Comparison of ENCODE assay signal across 17 cellular contexts in genomic region chr17:41906465-41907184, GRCh38. TPM values are rescaled to one million over a fixed set of nuclear protein-coding genes. Genes with fewer than 3 reads are reported as not detected.
DNase-seq lines count a peak whose midpoint lies in the region; ATAC-seq, FAIRE-seq and TF ChIP-seq lines count a peak whose summit lies in the region.
"Had no signal": no experiment of that assay in that cellular context is flagged by ENCODE, and none has a peak within 500 bp of the region (broad histone marks: within the 10 kb centered on the region; RNA-seq: fewer than 3 reads in every experiment).

No MANE protein-coding gene starts in this region.

- DNase-seq in left cardiac atrium: no peak
- no peak for DNase-seq in right atrium auricular region (ENCODE audit: low spot score)
- DNase-seq in astrocyte (ENCODE audit: low read depth): no peak
- no peak for DNase-seq in vagina (ENCODE audit: extremely low spot score in 2 of 2)
- no peak for DNase-seq in aorta
- no peak for DNase-seq in mesendoderm
- DNase-seq: activated CD4-positive, alpha-beta T cell treated with anti-CD3 and anti-CD28 coated beads, Interleukin-2, amount 10 ng/mL, durations not matched to agents 7 days and 5 days; Caco-2; cerebellar nuclear complex; GF-D8; NCI-H1930; NCI-H69 had no signal

- no peak for FAIRE-seq in astrocyte (lab: Jason Lieb, UNC)

- H3K79me2 ChIP-seq in astrocyte (ENCODE audit: insufficient read depth, low read length): peaks cover 64% of the 10 kb centered on the region
- H3K79me2 ChIP-seq in mesendoderm (ENCODE audit: control insufficient read depth, insufficient read depth, low read length): peaks cover 22% of the 10 kb centered on the region

- H3K36me3 ChIP-seq in right atrium auricular region: peaks cover 84% of the 10 kb centered on the region
- H3K36me3 ChIP-seq in astrocyte (ENCODE audit: insufficient read depth, low read length): peaks cover 72% of the 10 kb centered on the region
- H3K36me3 ChIP-seq in vagina: peaks cover 0 to 68% of the 10 kb centered on the region in 2 donors
- peaks cover 0 to 15% of the 10 kb centered on the region in 2 donors for H3K36me3 ChIP-seq in aorta (ENCODE audit: control insufficient read depth in 1 of 2, insufficient read depth in 2 of 2, low read length in 1 of 2)
- H3K36me3 ChIP-seq in mesendoderm (ENCODE audit: control insufficient read depth, insufficient read depth, low read length): peaks cover 59% of the 10 kb centered on the region

- no peak for TF ChIP-seq POLR2A in vagina (IDR thresholded peaks at IDR 0.05)

- H3K4me1 Mint-ChIP-seq in astrocyte (ENCODE audit: low read depth, unreplicated experiment) (peaks cover 31% of the 10 kb centered on the region), nephron (peaks cover 17% of the 10 kb centered on the region)
- H3K4me1 Mint-ChIP-seq: activated CD4-positive, alpha-beta T cell treated with anti-CD3 and anti-CD28 coated beads, Interleukin-2, amount 10 ng/mL, durations not matched to agents 7 days and 5 days had no signal

- no peak overlapping the region for H4K8ac ChIP-seq in mesendoderm (ENCODE audit: low read depth, low read length)

- no peak overlapping the region for H3K18ac ChIP-seq in mesendoderm (ENCODE audit: low read length)

- H3K56ac ChIP-seq in mesendoderm (ENCODE audit: low read length): no peak overlapping the region

- 81 to 84% methylated on average over 15 of the region's 15 CpGs for WGBS in aorta, 2 donors
- WGBS in mesendoderm (ENCODE audit: extremely low coverage, insufficient coverage, low lambda C conversion rate): no CpG with 5 or more reads among the region's 15 CpGs

- no peaks in the 10 kb centered on the region for H3K9me3 ChIP-seq in right atrium auricular region
- H3K9me3 ChIP-seq in astrocyte (ENCODE audit: insufficient read depth, low read depth, low read length): no peaks in the 10 kb centered on the region
- H3K9me3 ChIP-seq in vagina: no peaks in the 10 kb centered on the region
- no peaks in the 10 kb centered on the region for H3K9me3 ChIP-seq in aorta (ENCODE audit: control insufficient read depth, low read length)
- H3K9me3 ChIP-seq: Caco-2, suprapubic skin had no signal

- H3K9ac ChIP-seq in astrocyte (ENCODE audit: low read length): peak overlapping the region; percentile 73
- no peak overlapping the region for H3K9ac ChIP-seq in mesendoderm (ENCODE audit: low read length)

- H3K27me3 ChIP-seq in right atrium auricular region (no peaks in the 10 kb centered on the region), astrocyte (ENCODE audit: insufficient read depth, low read length) (no peaks in the 10 kb centered on the region), vagina (no peaks in the 10 kb centered on the region), aorta (ENCODE audit: control insufficient read depth in 1 of 2, insufficient read depth in 2 of 2, low read length in 1 of 2) (no peaks in the 10 kb centered on the region), mesendoderm (ENCODE audit: insufficient read depth, low read length, poor library complexity) (no peaks in the 10 kb centered on the region)
- H3K27me3 ChIP-seq: suprapubic skin had no signal

- H3K4me1 ChIP-seq in right atrium auricular region: no peaks in the 10 kb centered on the region
- peaks cover 41% of the 10 kb centered on the region for H3K4me1 ChIP-seq in astrocyte (ENCODE audit: insufficient read depth, low read length)
- H3K4me1 ChIP-seq in vagina: peaks cover 9% of the 10 kb centered on the region
- H3K4me1 ChIP-seq in aorta (ENCODE audit: control insufficient read depth in 1 of 2, insufficient read depth in 2 of 2, low read length in 2 of 2): no peaks in the 10 kb centered on the region
- no peaks in the 10 kb centered on the region for H3K4me1 ChIP-seq in mesendoderm (ENCODE audit: control insufficient read depth, low read depth, low read length)
- H3K4me1 ChIP-seq: suprapubic skin had no signal

- no peak overlapping the region for H3K4ac ChIP-seq in mesendoderm (ENCODE audit: low read depth, low read length)

- peaks cover 43% of the 10 kb centered on the region for H3K36me3 Mint-ChIP-seq in astrocyte (ENCODE audit: low read depth, unreplicated experiment)
- H3K36me3 Mint-ChIP-seq in nephron (ENCODE audit: low read depth): peaks cover 65% of the 10 kb centered on the region

- H3K27ac ChIP-seq in right atrium auricular region: no peak overlapping the region
- H3K27ac ChIP-seq in astrocyte (ENCODE audit: low read depth, low read length): peak overlapping the region; percentile 79
- peak overlapping the region; percentile 80 for H3K27ac ChIP-seq in vagina
- H3K27ac ChIP-seq in aorta (ENCODE audit: low read depth in 1 of 2, low read length in 2 of 2): no peak overlapping the region
- no peak overlapping the region for H3K27ac ChIP-seq in mesendoderm (ENCODE audit: low read depth, low read length)
- H3K27ac ChIP-seq: epithelial cell of prostate, suprapubic skin had no signal

- no peak overlapping the region for H2AK5ac ChIP-seq in mesendoderm (ENCODE audit: low read length)

- intact Hi-C loops in left cardiac atrium (cut with DNase I): no loop called here
- intact Hi-C loops in vagina (cut with DNase I): no loop called here
- intact Hi-C loops in aorta (cut with DNase I): no loop called here

- H3K9me3 Mint-ChIP-seq in astrocyte (ENCODE audit: unreplicated experiment) (no peaks in the 10 kb centered on the region), nephron (no peaks in the 10 kb centered on the region)
- H3K9me3 Mint-ChIP-seq: activated CD4-positive, alpha-beta T cell treated with anti-CD3 and anti-CD28 coated beads, Interleukin-2, amount 10 ng/mL, durations not matched to agents 7 days and 5 days had no signal

- H2AFZ ChIP-seq in astrocyte (ENCODE audit: low read depth, low read length): no peak overlapping the region

- H3K27me3 Mint-ChIP-seq in astrocyte (ENCODE audit: low read depth, unreplicated experiment) (no peaks in the 10 kb centered on the region), nephron (ENCODE audit: low read depth) (no peaks in the 10 kb centered on the region)
- H3K27me3 Mint-ChIP-seq: activated CD4-positive, alpha-beta T cell treated with anti-CD3 and anti-CD28 coated beads, Interleukin-2, amount 10 ng/mL, durations not matched to agents 7 days and 5 days had no signal

- no peak overlapping the region for H3K4me3 Mint-ChIP-seq in astrocyte (ENCODE audit: unreplicated experiment)
- no peak overlapping the region for H3K4me3 Mint-ChIP-seq in nephron
- H3K4me3 Mint-ChIP-seq: activated CD4-positive, alpha-beta T cell treated with anti-CD3 and anti-CD28 coated beads, Interleukin-2, amount 10 ng/mL, durations not matched to agents 7 days and 5 days had no signal

- H3K4me2 ChIP-seq in astrocyte (ENCODE audit: low read length) (peak overlapping the region; percentile 77), mesendoderm (ENCODE audit: low read length) (no peak overlapping the region)

- no peak overlapping the region for H4K5ac ChIP-seq in mesendoderm (ENCODE audit: low read length)

- TF ChIP-seq CTCF in right atrium auricular region (IDR thresholded peaks at IDR 0.05) (no peak), astrocyte (IDR thresholded peaks at IDR 0.05; ENCODE audit: insufficient read depth, low read depth, low read length) (no peak), nephron (IDR thresholded peaks at IDR 0.05; ENCODE audit: unreplicated experiment in 3 of 3) (no peak), vagina (IDR thresholded peaks at IDR 0.05) (no peak)

- no peak overlapping the region for H2BK15ac ChIP-seq in mesendoderm (replicated peaks; ENCODE audit: low read depth)

- H3K23ac ChIP-seq in mesendoderm (ENCODE audit: low read length): no peak overlapping the region

- H3K27ac Mint-ChIP-seq in astrocyte (ENCODE audit: unreplicated experiment): peak overlapping the region; percentile 67
- H3K27ac Mint-ChIP-seq in nephron: peak overlapping the region; percentile 60 to 93 (median 82)
- H3K27ac Mint-ChIP-seq: activated CD4-positive, alpha-beta T cell treated with anti-CD3 and anti-CD28 coated beads, Interleukin-2, amount 10 ng/mL, durations not matched to agents 7 days and 5 days had no signal

- H4K20me1 ChIP-seq in astrocyte (ENCODE audit: insufficient read depth, low read length): peaks cover 68% of the 10 kb centered on the region

- no peak overlapping the region for H3K4me3 ChIP-seq in right atrium auricular region
- H3K4me3 ChIP-seq in astrocyte (ENCODE audit: insufficient read depth, low read depth, low read length): no peak overlapping the region
- no peak overlapping the region for H3K4me3 ChIP-seq in vagina
- H3K4me3 ChIP-seq in aorta (ENCODE audit: low read length in 2 of 2): no peak overlapping the region
- H3K4me3 ChIP-seq in mesendoderm (ENCODE audit: low read length): no peak overlapping the region
- H3K4me3 ChIP-seq: suprapubic skin had no signal

- H2BK5ac ChIP-seq in mesendoderm (ENCODE audit: low read length): no peak overlapping the region

- no peak overlapping the region for H2BK120ac ChIP-seq in mesendoderm (ENCODE audit: low read depth, low read length)

- peaks cover 33% of the 10 kb centered on the region for H3K79me1 ChIP-seq in mesendoderm (ENCODE audit: low read length)

- ATAC-seq in left cardiac atrium: peak; percentile 13 to 25
- no peak for ATAC-seq in aorta (ENCODE audit: low FRiP score)
- no peak for ATAC-seq in HG02642 (IDR thresholded peaks at IDR 0.05; ENCODE audit: poor library complexity, unreplicated experiment)
- ATAC-seq: Right ventricle myocardium inferior had no signal

RNA-seq across cellular contexts. Expression of gene ACLY, which starts 12.1 kb away (rescaled TPM):
- 10 to 100 TPM; 58.7 to 72.2 TPM for total RNA-seq in left cardiac atrium
- 10 to 100 TPM; 31.7 to 42.2 TPM for total RNA-seq in right atrium auricular region
- 296 and 326 TPM in 2 replicates for total RNA-seq in astrocyte
- 74.9 TPM for total RNA-seq in vagina
- total RNA-seq in aorta: 100 to 1,000 TPM in 1 of 2 donors, 10 to 100 TPM in 1; 84.5 to 106 TPM
- polyA plus RNA-seq in aorta: 10 to 100 TPM; 14.8 to 26.4 TPM
- polyA plus RNA-seq in mesendoderm (2013, experiment 1 of 2): 188 TPM
- polyA plus RNA-seq in mesendoderm (2013, experiment 2 of 2): 192 TPM

RNA-seq across cellular contexts. Expression of gene ODAD4, which starts 23.8 kb away (rescaled TPM):
- 1 to 10 TPM; 1.0 to 1.3 TPM for total RNA-seq in left cardiac atrium
- under 1 TPM; 0.43 to 0.56 TPM for total RNA-seq in right atrium auricular region
- total RNA-seq in astrocyte: 0.98 and 1.1 TPM in 2 replicates
- 1.7 TPM for total RNA-seq in vagina
- 1 to 10 TPM in 1 of 2 donors, under 1 TPM in 1; 0.81 to 1.4 TPM for total RNA-seq in aorta
- 1 to 10 TPM; 2.4 to 3.8 TPM for polyA plus RNA-seq in aorta
- polyA plus RNA-seq in mesendoderm (2013, experiment 1 of 2): 0.63 TPM
- polyA plus RNA-seq in mesendoderm (2013, experiment 2 of 2): 0.94 TPM

RNA-seq across cellular contexts. Expression of gene KLHL11, which starts 41.4 kb away (rescaled TPM):
- total RNA-seq in left cardiac atrium (1 to 10 TPM; 4.7 to 6.1 TPM), right atrium auricular region (1 to 10 TPM; 6.9 to 8.7 TPM), astrocyte (12.3 and 12.8 TPM in 2 replicates), vagina (15.2 TPM), aorta (10 to 100 TPM; 11.9 TPM)
- 1 to 10 TPM; 1.0 to 1.8 TPM for polyA plus RNA-seq in aorta
- polyA plus RNA-seq in mesendoderm (2013, experiment 1 of 2): 3.1 TPM
- 2.8 TPM for polyA plus RNA-seq in mesendoderm (2013, experiment 2 of 2)

RNA-seq across cellular contexts. Expression of gene CNP, which starts 60.0 kb away (rescaled TPM):
- 10 to 100 TPM; 40.3 to 43.7 TPM for total RNA-seq in left cardiac atrium
- 10 to 100 TPM; 23.1 to 29.5 TPM for total RNA-seq in right atrium auricular region
- 169 and 177 TPM in 2 replicates for total RNA-seq in astrocyte
- 54.0 TPM for total RNA-seq in vagina
- 10 to 100 TPM; 50.2 to 59.3 TPM for total RNA-seq in aorta
- 10 to 100 TPM; 15.5 to 36.4 TPM for polyA plus RNA-seq in aorta
- 21.5 TPM for polyA plus RNA-seq in mesendoderm (2013, experiment 1 of 2)
- polyA plus RNA-seq in mesendoderm (2013, experiment 2 of 2): 21.6 TPM

Comparison
In these comparisons a context has a peak if more than half of its experiments do, and no peak if none do; other contexts are left out.
1. ATAC-seq: peak in left cardiac atrium (2 of 2); none in aorta (single experiment) and HG02642 (single experiment).
2. H3K27ac ChIP-seq: peak in astrocyte (single experiment) and vagina (single experiment); none in right atrium auricular region (0 of 2), aorta (0 of 2) and mesendoderm (single experiment).